ENCODE assay signal across 11 cellular contexts in the genomic region with DNA sequence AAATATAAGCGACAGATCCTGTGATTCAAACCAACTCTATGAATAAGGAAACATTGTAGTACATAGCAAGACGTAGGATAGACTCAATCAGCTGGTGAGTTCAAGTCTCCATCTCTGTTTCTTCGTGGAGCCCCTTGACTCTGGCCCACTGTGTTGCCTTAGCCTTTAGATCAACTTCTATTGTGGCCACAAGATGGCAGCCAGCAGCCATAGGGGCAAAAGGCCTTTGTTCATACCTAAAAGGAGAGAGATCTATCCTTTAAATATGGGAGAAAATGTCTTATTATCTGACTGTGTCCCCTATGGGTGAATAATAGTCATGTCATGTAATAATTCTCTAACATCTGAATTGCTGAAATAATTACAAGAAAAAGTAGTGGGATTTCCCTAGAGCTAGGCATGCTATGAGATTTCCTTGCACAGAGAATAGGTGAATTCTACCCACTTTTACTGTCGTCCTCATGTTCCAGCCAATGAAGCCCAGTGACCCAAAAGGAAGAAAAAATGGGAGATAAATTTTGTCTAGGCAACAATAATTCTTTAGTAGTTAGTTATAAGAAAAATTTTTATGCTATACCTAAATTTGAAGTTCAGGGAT.
DNase-seq lines count a peak whose midpoint lies in the region; ATAC-seq and TF ChIP-seq lines count a peak whose summit lies in the region.
"Had no signal": no experiment of that assay in that cellular context is flagged by ENCODE, and none has a peak within 500 bp of the region (broad histone marks: within the 10 kb centered on the region; RNA-seq: fewer than 3 reads in every experiment).

No MANE protein-coding gene starts in this region.

- no peak overlapping the region for H3K4me3 ChIP-seq in GM12864 (ENCODE audit: low read depth, low read length)

- DNase-seq in GM12864 (ENCODE audit: low read depth) (no peak), HT1080 (ENCODE audit: low read depth) (peak; percentile 36), RKO (ENCODE audit: low spot score) (peak; percentile 71), kidney tubule cell (ENCODE audit: low spot score) (peak; percentile 66), NCI-H2029 treated with DMSO at 0.1 percent for 48 hours (lab: John Stamatoyannopoulos, UW) (no peak), NCI-H2196 (lab: John Stamatoyannopoulos, UW; ENCODE audit: unreplicated experiment) (no peak)
- DNase-seq in activated naive CD4-positive, alpha-beta T cell (lab: John Stamatoyannopoulos, UW), result no peak
- DNase-seq: activated naive CD4-positive, alpha-beta T cell treated with anti-CD3 and anti-CD28 coated beads, Interleukin-2, amount 50 U/mL, for 16 hours; Right ventricle myocardium superior had no signal

- no peak for ATAC-seq in HG03342 (IDR thresholded peaks at IDR 0.05; ENCODE audit: unreplicated experiment)
- ATAC-seq: natural killer cell treated with Interleukin-12 subunit alpha and Interleukin-12 subunit beta and Interleukin-15 and Interleukin-18, amount 100 ng/mL, for 72 hours had no signal

- TF ChIP-seq CTCF in GM12864 (IDR thresholded peaks at IDR 0.05; ENCODE audit: low read depth, low read length, missing control alignments), result peak; percentile 11

Comparison
In these comparisons a context has a peak if more than half of its experiments do, and no peak if none do; other contexts are left out.
1. DNase-seq: peak in HT1080 (single experiment), RKO (single experiment) and kidney tubule cell (single experiment); none in GM12864 (single experiment), activated naive CD4-positive, alpha-beta T cell (0 of 4), NCI-H2029 treated with DMSO at 0.1 percent for 48 hours (single experiment) and NCI-H2196 (single experiment).